ENCODE assay signal across 33 cellular contexts in genomic region chr1:18446751-18447150, GRCh38. TPM values are rescaled to one million over a fixed set of nuclear protein-coding genes. Genes with fewer than 3 reads are reported as not detected.
"Had no signal": no experiment of that assay in that cellular context is flagged by ENCODE, and none has a peak within 500 bp of the region (broad histone marks: within the 10 kb centered on the region; RNA-seq: fewer than 3 reads in every experiment).

No MANE protein-coding gene starts in this region.

- ATAC-seq: activated CD8-positive, alpha-beta T cell treated with anti-CD3 and anti-CD28 coated beads, Interleukin-2, amount 10 ng/mL, durations not matched to agents 7 days and 5 days; activated naive CD8-positive, alpha-beta T cell treated with anti-CD3 and anti-CD28 coated beads, Interleukin-2, amount 50 U/mL, for 24 hours; PC-3; SK-N-SH treated with all-trans-retinoic acid at 6 μM for 48 hours; T-cell; T-helper 17 cell had no signal

- H3K9ac ChIP-seq: KMS-11 had no signal

- H3K27me3 ChIP-seq: Peyer's patch had no signal

- H3K4me1 Mint-ChIP-seq: activated CD4-positive, alpha-beta T cell treated with anti-CD3 and anti-CD28 coated beads, Interleukin-2, amount 10 ng/mL, durations not matched to agents 24 days and 14 days; activated naive CD4-positive, alpha-beta T cell treated with anti-CD3 and anti-CD28 coated beads, Interleukin-2, amount 10 ng/mL, durations not matched to agents 7 days and 5 days; activated naive CD8-positive, alpha-beta T cell treated with anti-CD3 and anti-CD28 coated beads, Interleukin-2, amount 50 U/mL, for 24 hours; T-cell; T-helper 17 cell had no signal

- H3K27ac ChIP-seq: KMS-11, Peyer's patch, VCaP had no signal

- H3K36me3 Mint-ChIP-seq: activated naive CD4-positive, alpha-beta T cell treated with anti-CD3 and anti-CD28 coated beads, Interleukin-2, amount 10 ng/mL, durations not matched to agents 7 days and 5 days; brain; T-cell had no signal

- H3K9me3 Mint-ChIP-seq: activated CD4-positive, alpha-beta T cell treated with anti-CD3 and anti-CD28 coated beads, Interleukin-2, amount 10 ng/mL, durations not matched to agents 24 days and 14 days; activated naive CD4-positive, alpha-beta T cell treated with anti-CD3 and anti-CD28 coated beads, Interleukin-2, amount 10 ng/mL, durations not matched to agents 7 days and 5 days; activated T-helper 2 cell treated with anti-CD3 and anti-CD28 coated beads, Interferon-gamma antibody, Interleukin-2, Interleukin-4, amounts not matched to agents 10 μg/mL and 5 μg/mL and 100 μg/mL, durations not matched to agents 14 hours and 24 hours and 36 hours had no signal

- H3K4me3 ChIP-seq: Peyer's patch had no signal

- H3K27me3 Mint-ChIP-seq: activated CD4-positive, alpha-beta T cell treated with anti-CD3 and anti-CD28 coated beads, Interleukin-2, amount 10 ng/mL, durations not matched to agents 24 days and 14 days had no signal

- H3K4me3 Mint-ChIP-seq: activated CD4-positive, alpha-beta T cell treated with anti-CD3 and anti-CD28 coated beads, Interleukin-2, amount 10 ng/mL, durations not matched to agents 24 days and 14 days; activated CD8-positive, alpha-beta T cell treated with anti-CD3 and anti-CD28 coated beads, Interleukin-2, amount 10 ng/mL, durations not matched to agents 7 days and 5 days; activated naive CD4-positive, alpha-beta T cell treated with anti-CD3 and anti-CD28 coated beads, Interleukin-2, amount 10 ng/mL, durations not matched to agents 7 days and 5 days; activated naive CD8-positive, alpha-beta T cell; activated naive CD8-positive, alpha-beta T cell treated with anti-CD3 and anti-CD28 coated beads, Interleukin-2, amount 50 U/mL, for 24 hours; activated T-cell treated with anti-CD3 and anti-CD28 coated beads, Interleukin-2, amount 50 U/mL, for 24 hours; T-cell; T-helper 17 cell had no signal

- H3K9me3 ChIP-seq: Peyer's patch had no signal

- H3K4me2 ChIP-seq: KMS-11 had no signal

- H3K36me3 ChIP-seq: Peyer's patch had no signal

- H3K27ac Mint-ChIP-seq: activated CD4-positive, alpha-beta T cell treated with anti-CD3 and anti-CD28 coated beads, Interleukin-2, amount 10 ng/mL, durations not matched to agents 24 days and 14 days; activated CD8-positive, alpha-beta T cell treated with anti-CD3 and anti-CD28 coated beads, Interleukin-2, amount 10 ng/mL, durations not matched to agents 7 days and 5 days; activated naive CD4-positive, alpha-beta T cell treated with anti-CD3 and anti-CD28 coated beads, Interleukin-2, amount 10 ng/mL, durations not matched to agents 7 days and 5 days; activated naive CD8-positive, alpha-beta T cell; activated naive CD8-positive, alpha-beta T cell treated with anti-CD3 and anti-CD28 coated beads, Interleukin-2, amount 50 U/mL, for 24 hours; activated T-cell treated with anti-CD3 and anti-CD28 coated beads, Interleukin-2, amount 50 U/mL, for 24 hours; activated T-helper 2 cell treated with anti-CD3 and anti-CD28 coated beads, Interferon-gamma antibody, Interleukin-2, Interleukin-4, amounts not matched to agents 10 μg/mL and 5 μg/mL and 100 μg/mL, durations not matched to agents 14 hours and 24 hours and 36 hours; brain; T-cell; T-helper 17 cell had no signal

- DNase-seq: activated CD4-positive, alpha-beta T cell treated with anti-CD3 and anti-CD28 coated beads, Interleukin-2, amount 10 ng/mL, durations not matched to agents 24 days and 14 days; activated CD4-positive, alpha-beta T cell treated with anti-CD3 and anti-CD28 coated beads, Interleukin-2, amount 50 U/mL, for 48 hours; activated CD8-positive, alpha-beta T cell treated with anti-CD3 and anti-CD28 coated beads, Interleukin-2, amount 10 ng/mL, durations not matched to agents 7 days and 5 days; activated naive CD4-positive, alpha-beta T cell treated with anti-CD3 and anti-CD28 coated beads, Interleukin-2, amount 10 ng/mL, durations not matched to agents 7 days and 5 days; activated naive CD8-positive, alpha-beta T cell treated with anti-CD3 and anti-CD28 coated beads, Interleukin-2, amount 50 U/mL, for 24 hours; activated T-cell treated with anti-CD3 and anti-CD28 coated beads, Interleukin-2, amount 50 U/mL, for 24 hours; anterior cingulate cortex; caudate nucleus; cerebellar nuclear complex; NCI-H1092 treated with DMSO at 0.1 percent for 48 hours; NCI-H1417; NCI-H146; NCI-H187; NCI-H2029 treated with DMSO at 0.1 percent for 48 hours; NCI-H2171 treated with DMSO at 0.1 percent for 48 hours; NCI-H2227 treated with DMSO at 0.1 percent for 48 hours; NCI-H446; NCI-H510A treated with DMSO at 0.1 percent for 48 hours; NCI-H774; NK-92 treated with Interleukin-12 subunit alpha and Interleukin-12 subunit beta, amount 100 ng/mL, for 24 hours; PC-3; Peyer's patch; RPMI8226; SIG-M5; T-cell; T-helper 17 cell had no signal

- H3K4me1 ChIP-seq: Peyer's patch had no signal

RNA-seq across cellular contexts. Expression of gene KLHDC7A, which starts 34.0 kb away (rescaled TPM):
- total RNA-seq: activated CD4-positive, alpha-beta T cell treated with anti-CD3 and anti-CD28 coated beads, Interleukin-2, amount 10 ng/mL, durations not matched to agents 24 days and 14 days; activated CD8-positive, alpha-beta T cell treated with anti-CD3 and anti-CD28 coated beads, Interleukin-2, amount 10 ng/mL, durations not matched to agents 7 days and 5 days; activated T-helper 2 cell treated with anti-CD3 and anti-CD28 coated beads, Interferon-gamma antibody, Interleukin-2, Interleukin-4, amounts not matched to agents 10 μg/mL and 5 μg/mL and 100 μg/mL, durations not matched to agents 14 hours and 24 hours and 36 hours; PC-3; SK-MEL-5; T-cell; T-helper 17 cell had no signal
